ENCODE assay signal across 30 cellular contexts in the genomic region with DNA sequence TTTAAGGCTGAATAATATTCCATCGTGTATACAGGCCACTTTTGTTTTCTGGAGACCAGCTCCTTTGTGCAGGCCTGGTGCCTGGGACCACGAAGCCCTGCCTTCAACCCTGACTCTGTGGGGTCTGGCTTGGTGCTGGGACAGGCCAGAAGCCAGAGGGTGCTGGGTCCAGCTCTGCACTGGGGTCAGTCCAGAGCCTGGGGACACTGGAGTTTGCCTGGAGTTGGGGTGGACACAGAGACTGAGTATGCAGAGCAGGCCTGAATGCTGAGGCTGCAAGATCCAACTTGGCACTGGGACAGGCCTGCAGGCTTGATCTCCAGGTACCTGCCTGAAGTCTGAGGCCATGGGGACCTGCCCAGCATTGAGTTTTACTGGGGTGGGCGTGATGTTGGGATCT.
"Had no signal": no experiment of that assay in that cellular context is flagged by ENCODE, and none has a peak within 500 bp of the region (broad histone marks: within the 10 kb centered on the region; RNA-seq: fewer than 3 reads in every experiment).

No MANE protein-coding gene starts in this region.

- H3K4me3 ChIP-seq: esophagus muscularis mucosa, gastrocnemius medialis had no signal

- H3K4me1 ChIP-seq: esophagus muscularis mucosa, foreskin keratinocyte, gastrocnemius medialis had no signal

- ATAC-seq: activated CD4-positive, CD25-positive, alpha-beta regulatory T cell treated with anti-CD3 and anti-CD28 coated beads, Interleukin-2, amount 50 U/mL, for 24 hours; activated CD8-positive, alpha-beta T cell treated with anti-CD3 and anti-CD28 coated beads for 36 hours; activated T-cell treated with anti-CD3 and anti-CD28 coated beads, Interleukin-2, amount 50 U/mL, for 4 hours; activated T-helper 17 cell treated with anti-CD3 and anti-CD28 coated beads, Interleukin-2, amount 50 U/mL, for 72 hours; foreskin keratinocyte; gastrocnemius medialis; T-helper 17 cell had no signal

- H3K36me3 ChIP-seq: esophagus muscularis mucosa, gastrocnemius medialis, WERI-Rb-1 had no signal

- H3K27ac ChIP-seq: esophagus muscularis mucosa, foreskin keratinocyte, gastrocnemius medialis, WERI-Rb-1 had no signal

- H3K27me3 ChIP-seq: esophagus muscularis mucosa, foreskin keratinocyte, gastrocnemius medialis had no signal

- H3K9me3 ChIP-seq: gastrocnemius medialis had no signal

- FAIRE-seq: astrocyte, colon had no signal

- DNase-seq: activated B cell treated with CpG ODN at 0.5 μM for 24 hours; activated CD4-positive, alpha-beta T cell treated with anti-CD3 and anti-CD28 coated beads for 48 hours; activated CD4-positive, alpha-beta T cell treated with anti-CD3 and anti-CD28 coated beads, Interleukin-2, amount 50 U/mL, for 1 hour; activated CD4-positive, alpha-beta T cell treated with anti-CD3 and anti-CD28 coated beads, Interleukin-2, amount 50 U/mL, for 48 hours; activated CD8-positive, alpha-beta memory T cell treated with anti-CD3 and anti-CD28 coated beads for 24 hours; activated CD8-positive, alpha-beta T cell treated with anti-CD3 and anti-CD28 coated beads for 36 hours; activated effector memory CD4-positive, alpha-beta T cell treated with Interleukin-2 at 50 U/mL for 16 hours; activated gamma-delta T cell treated with Interleukin-2 at 50 U/mL for 16 hours; activated naive CD4-positive, alpha-beta T cell treated with anti-CD3 and anti-CD28 coated beads, Interleukin-2, amount 50 U/mL, for 16 hours; activated naive CD4-positive, alpha-beta T cell treated with Interleukin-2 at 50 U/mL for 16 hours; activated T-cell treated with anti-CD3 and anti-CD28 coated beads, Interleukin-2, amount 50 U/mL, for 4 hours; amniotic stem cell; anterior cingulate cortex; caudate nucleus; cortex of kidney; dermis blood vessel endothelial cell; effector CD8-positive, alpha-beta T cell; endodermal cell; erythroblast; foreskin keratinocyte; gastrocnemius medialis; T-helper 1 cell; T-helper 17 cell; T1000; WERI-Rb-1 had no signal
